ENCODE assay signal across 20 cellular contexts in genomic region chr17:43542854-43543253, GRCh38. TPM values are rescaled to one million over a fixed set of nuclear protein-coding genes. Genes with fewer than 3 reads are reported as not detected.
DNase-seq lines count a peak whose midpoint lies in the region; FAIRE-seq and TF ChIP-seq lines count a peak whose summit lies in the region.
"Had no signal": no experiment of that assay in that cellular context is flagged by ENCODE, and none has a peak within 500 bp of the region (broad histone marks: within the 10 kb centered on the region; RNA-seq: fewer than 3 reads in every experiment).

No MANE protein-coding gene starts in this region.

- DNase-seq in NT2/D1 (ENCODE audit: low read depth, low spot score) (no peak), endodermal cell (no peak), mesendoderm (no peak), transverse colon (no peak), mesothelial cell of epicardium (ENCODE audit: low spot score in 2 of 2, unreplicated experiment in 2 of 2) (no peak), RCC 7860 (ENCODE audit: low spot score) (no peak), cerebellar nuclear complex (lab: John Stamatoyannopoulos, UW) (no peak)
- DNase-seq: CD8-positive, alpha-beta memory T cell; DND-41; GDM1; GM23248; NCI-H1417 treated with DMSO at 0.1 percent for 48 hours; NCI-H1930; NCI-H446; NK-92 treated with Interleukin-12 subunit alpha and Interleukin-12 subunit beta, amount 100 ng/mL, for 24 hours; OCI-M1 had no signal

- H3K9me3 Mint-ChIP-seq in endodermal cell (no peaks in the 10 kb centered on the region), mesothelial cell of epicardium (no peaks in the 10 kb centered on the region)
- H3K9me3 Mint-ChIP-seq: CD8-positive, alpha-beta memory T cell had no signal

- peak overlapping the region; percentile 16 for H3K18ac ChIP-seq in mesendoderm (ENCODE audit: low read length)

- H3K36me3 Mint-ChIP-seq in endodermal cell (ENCODE audit: low read depth) (peaks cover 5% of the 10 kb centered on the region), mesothelial cell of epicardium (no peaks in the 10 kb centered on the region)
- H3K36me3 Mint-ChIP-seq: CD8-positive, alpha-beta memory T cell had no signal

- WGBS in endodermal cell (ENCODE audit: insufficient coverage in 1 of 2, insufficient read length in 1 of 2), 2 experiments: 75% methylated on average over 2 of the region's 8 CpGs; no CpG with 5 or more reads in 1 of the 2 experiments
- no CpG with 5 or more reads among the region's 8 CpGs for WGBS in mesendoderm (ENCODE audit: extremely low coverage, insufficient coverage, low lambda C conversion rate)
- WGBS in transverse colon (ENCODE audit: low coverage in 1 of 2), 2 donors: 93% methylated on average over 6 of the region's 8 CpGs; no CpG with 5 or more reads in 1 of the 2 donors

- H2BK5ac ChIP-seq in mesendoderm (ENCODE audit: low read length): no peak overlapping the region

- FAIRE-seq in RCC 7860 (lab: Jason Lieb, UNC): no peak
- FAIRE-seq: GM12891, GM18507 had no signal

- H3K4me1 ChIP-seq in ES-I3 (ENCODE audit: insufficient read depth, low read length) (peaks cover 55% of the 10 kb centered on the region), NT2/D1 (ENCODE audit: insufficient read depth, insufficient read length) (peaks cover 24% of the 10 kb centered on the region), endodermal cell (ENCODE audit: control insufficient read depth, insufficient read depth, low read length) (peaks cover 11% of the 10 kb centered on the region), mesendoderm (ENCODE audit: control insufficient read depth, low read depth, low read length) (peaks cover 20% of the 10 kb centered on the region), transverse colon (peaks cover 15 to 33% (median 30%) of the 10 kb centered on the region in 4 donors)

- H2BK15ac ChIP-seq in mesendoderm (replicated peaks; ENCODE audit: low read depth): no peak overlapping the region

- H3K79me1 ChIP-seq in mesendoderm (ENCODE audit: low read length): peaks cover 25% of the 10 kb centered on the region

- H3K27ac Mint-ChIP-seq in endodermal cell (peak overlapping the region; percentile 86), mesothelial cell of epicardium (no peak overlapping the region)
- H3K27ac Mint-ChIP-seq: CD8-positive, alpha-beta memory T cell had no signal

- no peak overlapping the region for H2BK120ac ChIP-seq in mesendoderm (ENCODE audit: low read depth, low read length)

- no peak for TF ChIP-seq EP300 in transverse colon (IDR thresholded peaks at IDR 0.05; ENCODE audit: low read depth)

- no peak overlapping the region for H3K4me2 ChIP-seq in mesendoderm (ENCODE audit: low read length)
- H3K4me2 ChIP-seq: BLaER1 had no signal

- H3K4me3 Mint-ChIP-seq in endodermal cell: peak overlapping the region; percentile 79
- no peak overlapping the region for H3K4me3 Mint-ChIP-seq in mesothelial cell of epicardium

- no peak for TF ChIP-seq POLR2A in transverse colon (IDR thresholded peaks at IDR 0.05)

- peaks cover 1% of the 10 kb centered on the region for H3K27me3 Mint-ChIP-seq in endodermal cell (ENCODE audit: insufficient read depth)
- peaks cover 72% of the 10 kb centered on the region for H3K27me3 Mint-ChIP-seq in mesothelial cell of epicardium (ENCODE audit: low read depth)

- no peaks in the 10 kb centered on the region for H3K9me3 ChIP-seq in ES-I3 (ENCODE audit: control insufficient read depth, insufficient read depth, low read length)
- no peaks in the 10 kb centered on the region for H3K9me3 ChIP-seq in NT2/D1 (ENCODE audit: insufficient read depth, low read length)
- no peaks in the 10 kb centered on the region for H3K9me3 ChIP-seq in endodermal cell (ENCODE audit: control insufficient read depth, low read length)
- H3K9me3 ChIP-seq in transverse colon: no peaks in the 10 kb centered on the region
- H3K9me3 ChIP-seq: BLaER1 had no signal

- no peak overlapping the region for H3K23ac ChIP-seq in mesendoderm (ENCODE audit: low read length)

- peak overlapping the region; percentile 13; the same call in 1 of the 2 replicates for H3K9ac ChIP-seq in ES-I3 (ENCODE audit: low read depth, low read length)
- H3K9ac ChIP-seq in NT2/D1 (ENCODE audit: insufficient read length, low read depth): peak overlapping the region; percentile 57
- H3K9ac ChIP-seq in endodermal cell (ENCODE audit: extremely low read depth, low read length, poor library complexity, severe bottlenecking): no peak overlapping the region
- peak overlapping the region; percentile 30 for H3K9ac ChIP-seq in mesendoderm (ENCODE audit: low read length)
- H3K9ac ChIP-seq: BLaER1, GM23248 had no signal

- no peak overlapping the region for H3K4ac ChIP-seq in mesendoderm (ENCODE audit: low read depth, low read length)

- H3K27ac ChIP-seq in endodermal cell (ENCODE audit: low read depth, low read length): no peak overlapping the region
- H3K27ac ChIP-seq in mesendoderm (ENCODE audit: low read depth, low read length): no peak overlapping the region
- no peak overlapping the region for H3K27ac ChIP-seq in transverse colon
- H3K27ac ChIP-seq: BLaER1, GM23248 had no signal

- peaks cover 57% of the 10 kb centered on the region for H3K79me2 ChIP-seq in mesendoderm (ENCODE audit: control insufficient read depth, insufficient read depth, low read length)

- TF ChIP-seq CTCF in endodermal cell (conservative IDR thresholded peaks at IDR 0.05): no peak
- no peak for TF ChIP-seq CTCF in transverse colon (IDR thresholded peaks at IDR 0.05)
- no peak for TF ChIP-seq CTCF in mesothelial cell of epicardium (IDR thresholded peaks at IDR 0.05; ENCODE audit: unreplicated experiment)

- peaks cover 56% of the 10 kb centered on the region for H3K4me1 Mint-ChIP-seq in endodermal cell
- H3K4me1 Mint-ChIP-seq in mesothelial cell of epicardium: peaks cover 32% of the 10 kb centered on the region

- no peak overlapping the region for H4K5ac ChIP-seq in mesendoderm (ENCODE audit: low read length)

- H2AK5ac ChIP-seq in mesendoderm (ENCODE audit: low read length): no peak overlapping the region

- no peak overlapping the region for H3K4me3 ChIP-seq in NT2/D1 (ENCODE audit: insufficient read length, low read depth)
- no peak overlapping the region for H3K4me3 ChIP-seq in endodermal cell (ENCODE audit: low read length)
- H3K4me3 ChIP-seq in mesendoderm (ENCODE audit: low read length): no peak overlapping the region
- H3K4me3 ChIP-seq in transverse colon: no peak overlapping the region
- H3K4me3 ChIP-seq: BLaER1, GM23248 had no signal

- H3K27me3 ChIP-seq in NT2/D1 (ENCODE audit: insufficient read depth, insufficient read length): peaks cover 14% of the 10 kb centered on the region
- peaks cover 13% of the 10 kb centered on the region for H3K27me3 ChIP-seq in endodermal cell (ENCODE audit: control insufficient read depth, insufficient read depth, low read length, poor library complexity, severe bottlenecking)
- H3K27me3 ChIP-seq in mesendoderm (ENCODE audit: insufficient read depth, low read length, poor library complexity): no peaks in the 10 kb centered on the region
- H3K27me3 ChIP-seq in transverse colon: peaks cover 31% of the 10 kb centered on the region

- intact Hi-C loops in transverse colon (cut with DNase I; ENCODE audit: low total_unique reads): no loop called here

- H3K56ac ChIP-seq in mesendoderm (ENCODE audit: low read length): peak overlapping the region; percentile 44

- in situ Hi-C loops in transverse colon (cut with MboI; ENCODE audit: low pct_ligation_motif_present in 1 of 4, low pct_unique_long_range_greater_than_20kb in 1 of 4, low sequenced_read_pairs in 3 of 4): no loop called here

- H4K8ac ChIP-seq in mesendoderm (ENCODE audit: low read depth, low read length): no peak overlapping the region

- no peaks in the 10 kb centered on the region; the same call in none of the 2 replicates for H3K36me3 ChIP-seq in ES-I3 (ENCODE audit: insufficient read depth, low read length)
- H3K36me3 ChIP-seq in NT2/D1 (ENCODE audit: insufficient read depth, insufficient read length, low read length): peaks cover 31% of the 10 kb centered on the region
- peaks cover 9% of the 10 kb centered on the region for H3K36me3 ChIP-seq in endodermal cell (ENCODE audit: control insufficient read depth, insufficient read depth, low read length)
- H3K36me3 ChIP-seq in mesendoderm (ENCODE audit: control insufficient read depth, insufficient read depth, low read length): peaks cover 2% of the 10 kb centered on the region
- H3K36me3 ChIP-seq in transverse colon: no peaks in the 10 kb centered on the region
- H3K36me3 ChIP-seq: BLaER1 had no signal

RNA-seq across cellular contexts. Expression of gene ETV4, which starts 3.3 kb away (rescaled TPM):
- total RNA-seq in endodermal cell (10 to 100 TPM; 51.1 to 83.0 TPM), transverse colon (1 to 10 TPM in 1 of 4 donors, under 1 TPM in 1, not detected in 2; 0.41 to 1.3 TPM), mesothelial cell of epicardium (4.4 to 5.6 TPM (median 5.4 TPM) in 3 replicates)
- polyA plus RNA-seq in endodermal cell (2013, experiment 1 of 2): 28.1 TPM
- polyA plus RNA-seq in endodermal cell (2013, experiment 2 of 2): 38.7 TPM
- polyA plus RNA-seq in mesendoderm (2013, experiment 1 of 2): 116 TPM
- 119 TPM for polyA plus RNA-seq in mesendoderm (2013, experiment 2 of 2)

RNA-seq across cellular contexts. Expression of gene DHX8, which starts 59.1 kb away (rescaled TPM):
- total RNA-seq in endodermal cell: 10 to 100 TPM; 53.3 to 57.1 TPM
- polyA plus RNA-seq in endodermal cell (2013, experiment 1 of 2): 33.7 TPM
- polyA plus RNA-seq in endodermal cell (2013, experiment 2 of 2): 32.4 TPM
- 39.5 TPM for polyA plus RNA-seq in mesendoderm (2013, experiment 1 of 2)
- 40.3 TPM for polyA plus RNA-seq in mesendoderm (2013, experiment 2 of 2)
- total RNA-seq in transverse colon: 10 to 100 TPM; 15.3 to 44.9 (median 36.4) TPM
- total RNA-seq in mesothelial cell of epicardium: 64.4 to 71.9 TPM (median 68.6 TPM) in 3 replicates
